In genomic region chr5:79576606-79577289, GRCh38 we compare ENCODE assay signal across 2 cellular contexts.
A peak's percentile ranks its signal among the peaks of the same experiment; 100 is the strongest.
TF ChIP-seq lines count a peak whose summit lies in the region.

No MANE protein-coding gene starts in this region.

TF ChIP-seq in GM23338, 12 proteins besides CTCF, POLR2A, EP300 and RAD21:
- no peak for TF ChIP-seq POLR2AphosphoS5 (IDR thresholded peaks at IDR 0.05; ENCODE audit: low read depth)
- TF ChIP-seq ETS1 (IDR thresholded peaks at IDR 0.05), result no peak

TF ChIP-seq in HepG2, 621 proteins besides CTCF, POLR2A, EP300 and RAD21:
- TF ChIP-seq ZNF460 (CRISPR knock-in tag; IDR thresholded peaks at IDR 0.05; ENCODE audit: borderline replicate concordance) (no peak), CEBPB (IDR thresholded peaks at IDR 0.05; ENCODE audit: borderline replicate concordance, low read depth, low read length) (peak; percentile 24; the same call in 1 of the 2 replicates)
